1 cellular context compared by ENCODE assay signal in the genomic region with DNA sequence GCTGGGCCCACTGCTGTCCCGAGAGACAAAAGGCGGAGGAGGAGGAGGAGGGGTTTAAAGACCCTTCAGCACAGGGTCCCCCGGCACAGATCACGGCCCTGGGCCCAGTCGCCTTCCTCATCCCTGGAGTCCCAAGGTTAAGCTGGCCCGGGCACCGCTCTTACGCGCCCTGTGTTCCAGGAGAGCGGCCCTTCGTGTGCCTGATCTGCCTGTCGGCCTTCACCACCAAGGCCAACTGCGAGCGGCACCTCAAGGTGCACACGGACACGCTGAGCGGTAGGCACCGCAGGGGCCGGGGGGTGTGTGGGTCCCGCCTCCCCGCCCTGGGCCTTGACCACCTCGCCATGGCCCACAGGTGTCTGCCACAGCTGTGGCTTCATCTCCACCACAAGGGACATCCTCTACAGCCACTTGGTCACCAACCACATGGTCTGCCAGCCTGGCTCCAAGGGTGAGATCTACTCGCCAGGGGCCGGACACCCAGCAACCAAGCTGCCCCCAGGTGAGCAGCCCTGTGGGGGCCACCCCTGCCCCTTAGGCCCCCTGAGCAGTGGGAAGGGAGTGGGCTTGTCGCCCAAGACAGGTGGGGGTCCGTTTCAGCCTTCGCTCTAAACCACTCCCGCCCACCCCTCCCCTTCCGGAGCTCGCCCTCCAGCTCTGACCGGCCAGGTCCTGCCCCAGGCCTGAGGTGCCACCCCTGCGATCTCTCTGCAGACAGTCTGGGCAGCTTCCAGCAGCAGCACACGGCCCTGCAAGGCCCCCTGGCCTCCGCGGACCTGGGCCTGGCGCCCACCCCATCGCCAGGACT.
TF ChIP-seq lines count a peak whose summit lies in the region.

No MANE protein-coding gene starts in this region.

TF ChIP-seq in IMR-90, 13 proteins besides CTCF, POLR2A, EP300 and RAD21:
- no peak for TF ChIP-seq CEBPB (IDR thresholded peaks at IDR 0.05; ENCODE audit: low read depth, low read length)
